In genomic region chr2:162890690-162891311, GRCh38 we compare ENCODE assay signal across 9 cellular contexts. TPM values are rescaled to one million over a fixed set of nuclear protein-coding genes. Genes with fewer than 3 reads are reported as not detected.
DNase-seq lines count a peak whose midpoint lies in the region; ATAC-seq and TF ChIP-seq lines count a peak whose summit lies in the region.
"Had no signal": no experiment of that assay in that cellular context is flagged by ENCODE, and none has a peak within 500 bp of the region (broad histone marks: within the 10 kb centered on the region; RNA-seq: fewer than 3 reads in every experiment).

No MANE protein-coding gene starts in this region.

- H3K9me3 ChIP-seq in OCI-LY3 (ENCODE audit: insufficient read depth, low read length) (no peaks in the 10 kb centered on the region), vagina (no peaks in the 10 kb centered on the region)

- H3K9me3 Mint-ChIP-seq in nephron, result no peaks in the 10 kb centered on the region

- no peaks in the 10 kb centered on the region for H3K27me3 Mint-ChIP-seq in nephron (ENCODE audit: low read depth)

- intact Hi-C loops in vagina (cut with DNase I), result no loop called here

- H3K9ac ChIP-seq in OCI-LY3 (ENCODE audit: low read length), result peak overlapping the region; percentile 46
- H3K9ac ChIP-seq: parathyroid adenoma had no signal

- no peaks in the 10 kb centered on the region for H3K36me3 ChIP-seq in OCI-LY3 (replicated peaks; ENCODE audit: low read depth, low read length)
- no peaks in the 10 kb centered on the region for H3K36me3 ChIP-seq in vagina

- no peak overlapping the region for H3K27ac Mint-ChIP-seq in nephron

- H3K4me3 Mint-ChIP-seq in nephron, result no peak overlapping the region

- no peaks in the 10 kb centered on the region for H3K79me2 ChIP-seq in OCI-LY3 (ENCODE audit: low read length)
- H3K79me2 ChIP-seq: parathyroid adenoma had no signal

- peak overlapping the region; percentile 74 for H3K4me2 ChIP-seq in OCI-LY3 (ENCODE audit: low read length)

- peak overlapping the region; percentile 91 for H2AFZ ChIP-seq in OCI-LY3 (ENCODE audit: low read depth, low read length)
- H2AFZ ChIP-seq: parathyroid adenoma had no signal

- no peaks in the 10 kb centered on the region for H4K20me1 ChIP-seq in OCI-LY3 (ENCODE audit: insufficient read depth, low read length)

- TF ChIP-seq CTCF in OCI-LY3 (IDR thresholded peaks at IDR 0.05; ENCODE audit: low read depth, low read length), result peak; percentile 93
- peak; percentile 66 to 90 (median 71) for TF ChIP-seq CTCF in nephron (IDR thresholded peaks at IDR 0.05; ENCODE audit: unreplicated experiment in 3 of 3)
- no peak for TF ChIP-seq CTCF in vagina (IDR thresholded peaks at IDR 0.05)

- TF ChIP-seq POLR2A in vagina (IDR thresholded peaks at IDR 0.05), result no peak

- 0 out of 2 replicates have a peak, but pooled peaks cover 2% of the 10 kb centered on the region for H3K4me1 ChIP-seq in OCI-LY3 (ENCODE audit: low read length)
- H3K4me1 ChIP-seq in vagina, result no peaks in the 10 kb centered on the region
- H3K4me1 ChIP-seq: parathyroid adenoma had no signal

- ATAC-seq in GM21786 (IDR thresholded peaks at IDR 0.05; ENCODE audit: unreplicated experiment), result peak; percentile 94

- H3K36me3 Mint-ChIP-seq in nephron (ENCODE audit: low read depth), result no peaks in the 10 kb centered on the region

- DNase-seq in A172 (ENCODE audit: low spot score) (peak; percentile 62), GDM1 (lab: John Stamatoyannopoulos, UW) (peak; percentile 24), HT-29 (ENCODE audit: low spot score) (peak; percentile 72), dermis microvascular lymphatic vessel endothelial cell (ENCODE audit: low read depth in 2 of 2) (peak; percentile 25 to 63), vagina (ENCODE audit: extremely low spot score in 2 of 2) (no peak)

- H3K27ac ChIP-seq in OCI-LY3 (ENCODE audit: low read length), result no peak overlapping the region
- H3K27ac ChIP-seq in vagina, result no peak overlapping the region
- H3K27ac ChIP-seq: parathyroid adenoma had no signal

- H3K27me3 ChIP-seq in OCI-LY3 (ENCODE audit: low read depth, low read length), result no peaks in the 10 kb centered on the region
- no peaks in the 10 kb centered on the region for H3K27me3 ChIP-seq in vagina

- H3K4me1 Mint-ChIP-seq in nephron, result no peaks in the 10 kb centered on the region

- peak overlapping the region; percentile 75 for H3K4me3 ChIP-seq in OCI-LY3 (ENCODE audit: low read length)
- no peak overlapping the region for H3K4me3 ChIP-seq in vagina

RNA-seq across cellular contexts. Expression of gene KCNH7, which starts 52.2 kb away (rescaled TPM):
- not detected in 2 replicates for total RNA-seq in A172 (2014; rRNA removed; shearing (Covaris generic))
- total RNA-seq in HT-29 (2014; rRNA removed; shearing (Covaris generic)), result not detected in 2 replicates
- total RNA-seq in dermis microvascular lymphatic vessel endothelial cell (not detected in 2 replicates), vagina (not detected)

Comparison
In these comparisons a context has a peak if more than half of its experiments do, and no peak if none do; other contexts are left out.
1. DNase-seq: peak in A172 (single experiment), GDM1 (single experiment), HT-29 (single experiment) and dermis microvascular lymphatic vessel endothelial cell (2 of 2); none in vagina (0 of 2).
2. CTCF ChIP-seq: peak in OCI-LY3 (single experiment) and nephron (3 of 3); none in vagina (0 of 3).